10 cellular contexts compared by ENCODE assay signal in genomic region chr17:56786989-56787482, GRCh38. TPM values are rescaled to one million over a fixed set of nuclear protein-coding genes. Genes with fewer than 3 reads are reported as not detected.
A peak's percentile ranks its signal among the peaks of the same experiment; 100 is the strongest.
DNase-seq lines count a peak whose midpoint lies in the region; ATAC-seq and TF ChIP-seq lines count a peak whose summit lies in the region.
"Had no signal": no experiment of that assay in that cellular context is flagged by ENCODE, and none has a peak within 500 bp of the region (broad histone marks: within the 10 kb centered on the region; RNA-seq: fewer than 3 reads in every experiment).

No MANE protein-coding gene starts in this region.

- H3K27ac ChIP-seq in KOPT-K1 (ENCODE audit: low read depth, low read length, poor library complexity, severe bottlenecking) (peak overlapping the region; percentile 31), fibroblast of lung (ENCODE audit: insufficient read depth, low read length) (peak overlapping the region; percentile 51), neural progenitor cell (no peak overlapping the region)
- H3K27ac ChIP-seq: SK-N-MC, thoracic aorta had no signal

- H3K36me3 Mint-ChIP-seq in Calu3 (ENCODE audit: insufficient read depth, unreplicated experiment) (peaks cover 5% of the 10 kb centered on the region), neural progenitor cell (no peaks in the 10 kb centered on the region)
- H3K36me3 Mint-ChIP-seq in activated CD4-positive, alpha-beta T cell treated with anti-CD3 and anti-CD28 coated beads, Interleukin-2, amount 10 ng/mL, durations not matched to agents 7 days and 5 days (ENCODE audit: low read depth), result peaks cover 6% of the 10 kb centered on the region

- BruUV-seq in Calu3 (replicated peaks; lab: Mats Ljungman, UMichigan), result no TSS peak

- H3K4me3 Mint-ChIP-seq in Calu3 (ENCODE audit: low read depth, unreplicated experiment) (no peak overlapping the region), neural progenitor cell (no peak overlapping the region)
- no peak overlapping the region for H3K4me3 Mint-ChIP-seq in activated CD4-positive, alpha-beta T cell treated with anti-CD3 and anti-CD28 coated beads, Interleukin-2, amount 10 ng/mL, durations not matched to agents 7 days and 5 days

- no peaks in the 10 kb centered on the region for H4K20me1 ChIP-seq in fibroblast of lung (ENCODE audit: control insufficient read depth, extremely low read depth, insufficient read depth, low read length)
- no peaks in the 10 kb centered on the region for H4K20me1 ChIP-seq in neural progenitor cell (ENCODE audit: low read depth)

- H3K4me1 ChIP-seq in fibroblast of lung (ENCODE audit: control insufficient read depth, extremely low read depth, insufficient read depth, low read length) (peaks cover 5% of the 10 kb centered on the region), neural progenitor cell (no peaks in the 10 kb centered on the region)

- H3K4me2 ChIP-seq in fibroblast of lung (ENCODE audit: extremely low read depth, insufficient read depth, low read length), result peak overlapping the region; percentile 11
- no peak overlapping the region for H3K4me2 ChIP-seq in neural progenitor cell

- intact Hi-C loops in Calu3 (cut with micrococcal nuclease; ENCODE audit: unreplicated experiment), result no loop called here

- H3K9ac ChIP-seq in fibroblast of lung (ENCODE audit: insufficient read depth, low read length), result no peak overlapping the region
- no peak overlapping the region for H3K9ac ChIP-seq in neural progenitor cell

- H3K27me3 ChIP-seq in fibroblast of lung (ENCODE audit: control insufficient read depth, insufficient read depth, low read length), result no peaks in the 10 kb centered on the region
- H3K27me3 ChIP-seq in neural progenitor cell, result peaks cover 8% of the 10 kb centered on the region

- H3K4me1 Mint-ChIP-seq in Calu3 (ENCODE audit: low read depth, unreplicated experiment) (peaks cover 30% of the 10 kb centered on the region), neural progenitor cell (peaks cover under 1% of the 10 kb centered on the region)
- H3K4me1 Mint-ChIP-seq in activated CD4-positive, alpha-beta T cell treated with anti-CD3 and anti-CD28 coated beads, Interleukin-2, amount 10 ng/mL, durations not matched to agents 7 days and 5 days, result peaks cover 29% of the 10 kb centered on the region

- TF ChIP-seq CTCF in Calu3 (IDR thresholded peaks at IDR 0.05; ENCODE audit: unreplicated experiment) (no peak), fibroblast of lung (conservative IDR thresholded peaks at IDR 0.05 in 1 of 2, IDR thresholded peaks at IDR 0.05 in 1 of 2; ENCODE audit: low read depth in 1 of 2, low read length in 2 of 2) (no peak), neural progenitor cell (IDR thresholded peaks at IDR 0.05) (no peak)

- H3F3A ChIP-seq in neural progenitor cell (ENCODE audit: low read depth), result no peaks in the 10 kb centered on the region

- H3K27ac Mint-ChIP-seq in Calu3 (ENCODE audit: unreplicated experiment) (peak overlapping the region; percentile 97), neural progenitor cell (no peak overlapping the region)
- peak overlapping the region; percentile 66 for H3K27ac Mint-ChIP-seq in activated CD4-positive, alpha-beta T cell treated with anti-CD3 and anti-CD28 coated beads, Interleukin-2, amount 10 ng/mL, durations not matched to agents 7 days and 5 days

- H3K36me3 ChIP-seq in KOPT-K1 (ENCODE audit: insufficient read depth, low read length), result no peaks in the 10 kb centered on the region
- no peaks in the 10 kb centered on the region for H3K36me3 ChIP-seq in fibroblast of lung (ENCODE audit: control insufficient read depth, insufficient read depth, low read length)
- no peaks in the 10 kb centered on the region for H3K36me3 ChIP-seq in neural progenitor cell
- H3K36me3 ChIP-seq: thoracic aorta had no signal

- ATAC-seq in GM21723 (IDR thresholded peaks at IDR 0.05; ENCODE audit: unreplicated experiment), result peak; percentile 79

- H3K79me2 ChIP-seq in fibroblast of lung (ENCODE audit: control insufficient read depth, insufficient read depth, low read length) (no peaks in the 10 kb centered on the region), neural progenitor cell (ENCODE audit: low read depth) (no peaks in the 10 kb centered on the region)

- H2AFZ ChIP-seq in fibroblast of lung (ENCODE audit: low read length), result no peak overlapping the region
- H2AFZ ChIP-seq in neural progenitor cell (replicated peaks), result no peak overlapping the region

- POLR2A ChIA-PET in activated CD4-positive, alpha-beta T cell treated with anti-CD3 and anti-CD28 coated beads, Interleukin-2, amount 10 ng/mL, durations not matched to agents 7 days and 5 days (lab: Charles Lee), result no interaction called here

- H3K4me3 ChIP-seq in fibroblast of lung (replicated peaks in 1 of 4; ENCODE audit: control extremely low read depth in 1 of 4, insufficient read depth in 1 of 4, low read depth in 3 of 4, low read length in 4 of 4), result no peak overlapping the region
- no peak overlapping the region for H3K4me3 ChIP-seq in neural progenitor cell
- H3K4me3 ChIP-seq: SK-N-MC, thoracic aorta had no signal

- H3K9me3 Mint-ChIP-seq in Calu3 (ENCODE audit: low read depth, unreplicated experiment), result peaks cover under 1% of the 10 kb centered on the region
- peaks cover 3% of the 10 kb centered on the region for H3K9me3 Mint-ChIP-seq in activated CD4-positive, alpha-beta T cell treated with anti-CD3 and anti-CD28 coated beads, Interleukin-2, amount 10 ng/mL, durations not matched to agents 7 days and 5 days
- no peaks in the 10 kb centered on the region for H3K9me3 Mint-ChIP-seq in neural progenitor cell

- DNase-seq in Calu3, result peak; percentile 58
- peak; percentile 51 for DNase-seq in activated CD4-positive, alpha-beta T cell treated with anti-CD3 and anti-CD28 coated beads, Interleukin-2, amount 10 ng/mL, durations not matched to agents 7 days and 5 days
- peak; percentile 93 to 96 for DNase-seq in fibroblast of lung (ENCODE audit: low read depth in 2 of 2)
- DNase-seq in stimulated activated CD4-positive, alpha-beta T cell treated with anti-CD3 and anti-CD28 coated beads, Interleukin-2, amount 100 ng/mL, for 24 hours, result peak; percentile 55 to 59
- DNase-seq in neural progenitor cell (ENCODE audit: low spot score), result no peak
- no peak for DNase-seq in NCI-H345 treated with DMSO at 0.1 percent for 48 hours (lab: John Stamatoyannopoulos, UW; ENCODE audit: unreplicated experiment)

- H3K9me3 ChIP-seq in KOPT-K1 (ENCODE audit: insufficient read depth, low read length, poor library complexity, severe bottlenecking) (peaks cover 6% of the 10 kb centered on the region), fibroblast of lung (ENCODE audit: control insufficient read depth, insufficient read depth, low read depth, low read length) (no peaks in the 10 kb centered on the region), neural progenitor cell (ENCODE audit: low read depth) (no peaks in the 10 kb centered on the region)
- H3K9me3 ChIP-seq: thoracic aorta had no signal

- CTCF ChIA-PET in Calu3 (lab: Charles Lee), result no interaction called here
- CTCF ChIA-PET in activated CD4-positive, alpha-beta T cell treated with anti-CD3 and anti-CD28 coated beads, Interleukin-2, amount 10 ng/mL, durations not matched to agents 7 days and 5 days (lab: Charles Lee), result interaction anchor here (1.0 to 1.4 kb wide), 2 partner anchors 9 to 72 kb away, joined by 3 read pairs; no protein-coding TSS in a partner anchor

- H3K27me3 Mint-ChIP-seq in Calu3 (ENCODE audit: unreplicated experiment) (no peaks in the 10 kb centered on the region), neural progenitor cell (ENCODE audit: insufficient read depth, low read depth) (peaks cover 8% of the 10 kb centered on the region)
- H3K27me3 Mint-ChIP-seq in activated CD4-positive, alpha-beta T cell treated with anti-CD3 and anti-CD28 coated beads, Interleukin-2, amount 10 ng/mL, durations not matched to agents 7 days and 5 days, result peaks cover 3% of the 10 kb centered on the region

RNA-seq across cellular contexts. Expression of gene C17orf67, which starts 46.7 kb away (rescaled TPM):
- total RNA-seq in Calu3 (2022) (4.6 and 5.9 TPM in 2 replicates), fibroblast of lung (1.3 and 1.7 TPM in 2 replicates), neural progenitor cell (ENCODE audit: low replicate concordance) (0.59 and 1.4 TPM in 2 replicates)
- total RNA-seq in activated CD4-positive, alpha-beta T cell treated with anti-CD3 and anti-CD28 coated beads, Interleukin-2, amount 10 ng/mL, durations not matched to agents 7 days and 5 days, result 1 to 10 TPM; 5.1 to 5.2 TPM
- polyA plus RNA-seq in fibroblast of lung, result 0.45 and 0.54 TPM in 2 replicates
- 0.80 and 0.84 TPM in 2 replicates for polyA plus RNA-seq in fibroblast of lung (2012)
- 1.2 TPM in 1 of 2 replicates, not detected in the other for polyA minus RNA-seq in fibroblast of lung (ENCODE audit: low replicate concordance)

RNA-seq across cellular contexts. Expression of gene DGKE, which starts 46.9 kb away (rescaled TPM):
- total RNA-seq in Calu3 (2022) (10.0 and 12.5 TPM in 2 replicates), fibroblast of lung (4.4 and 6.4 TPM in 2 replicates), neural progenitor cell (ENCODE audit: low replicate concordance) (4.5 and 7.5 TPM in 2 replicates)
- total RNA-seq in activated CD4-positive, alpha-beta T cell treated with anti-CD3 and anti-CD28 coated beads, Interleukin-2, amount 10 ng/mL, durations not matched to agents 7 days and 5 days, result 10 to 100 TPM; 24.6 to 25.3 TPM
- polyA plus RNA-seq in fibroblast of lung, result 2.1 and 2.5 TPM in 2 replicates
- 2.1 and 2.3 TPM in 2 replicates for polyA plus RNA-seq in fibroblast of lung (2012)
- 1.2 and 1.9 TPM in 2 replicates for polyA minus RNA-seq in fibroblast of lung (ENCODE audit: low replicate concordance)

Comparison
In these comparisons a context has a peak if more than half of its experiments do, and no peak if none do; other contexts are left out.
1. DNase-seq: peak in Calu3 (single experiment), activated CD4-positive, alpha-beta T cell treated with anti-CD3 and anti-CD28 coated beads, Interleukin-2, amount 10 ng/mL, durations not matched to agents 7 days and 5 days (single experiment), fibroblast of lung (2 of 2) and stimulated activated CD4-positive, alpha-beta T cell treated with anti-CD3 and anti-CD28 coated beads, Interleukin-2, amount 100 ng/mL, for 24 hours (2 of 2); none in neural progenitor cell (single experiment) and NCI-H345 treated with DMSO at 0.1 percent for 48 hours (single experiment).